Comparison of ENCODE assay signal across 9 cellular contexts in the genomic region with DNA sequence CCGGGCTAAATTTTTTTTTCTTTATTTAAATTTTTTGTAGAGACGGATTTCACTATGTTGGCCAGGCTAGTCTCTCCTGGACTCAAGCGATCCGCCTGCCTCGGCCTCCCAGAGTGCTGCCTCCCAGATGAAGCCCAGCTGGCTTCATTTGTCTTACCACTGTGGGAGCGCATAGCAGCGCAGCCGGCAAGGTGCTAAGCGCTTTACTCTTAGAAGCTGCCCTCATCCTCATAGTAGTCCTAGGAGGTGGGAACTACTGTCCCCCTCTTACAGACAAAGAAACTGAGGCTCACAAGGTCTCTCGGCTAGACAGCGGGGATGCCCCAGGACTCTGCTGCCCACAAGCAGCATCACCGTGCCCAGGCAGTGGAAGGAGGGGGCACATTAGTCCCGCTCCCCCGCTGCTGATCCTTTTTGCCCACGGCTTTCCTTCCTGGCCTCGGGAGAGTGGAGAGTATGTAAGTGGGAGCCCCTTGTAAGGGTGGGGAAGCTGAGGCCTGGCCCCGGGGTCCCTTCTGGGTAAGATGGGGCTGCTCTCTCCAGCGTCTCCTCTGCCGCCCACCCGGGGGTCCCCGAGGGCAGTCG. TPM values are rescaled to one million over a fixed set of nuclear protein-coding genes. Genes with fewer than 3 reads are reported as not detected.
A peak's percentile ranks its signal among the peaks of the same experiment; 100 is the strongest.
DNase-seq lines count a peak whose midpoint lies in the region; ATAC-seq, FAIRE-seq and TF ChIP-seq lines count a peak whose summit lies in the region.
"Had no signal": no experiment of that assay in that cellular context is flagged by ENCODE, and none has a peak within 500 bp of the region (broad histone marks: within the 10 kb centered on the region; RNA-seq: fewer than 3 reads in every experiment).

No MANE protein-coding gene starts in this region.

- no peak for TF ChIP-seq EP300 in SK-N-SH (IDR thresholded peaks at IDR 0.05; ENCODE audit: borderline replicate concordance in 1 of 2, low read depth in 1 of 2, low read length in 1 of 2)

- no peaks in the 10 kb centered on the region for H4K20me1 ChIP-seq in SK-N-SH (ENCODE audit: insufficient read depth)

- no peaks in the 10 kb centered on the region for H3K79me2 ChIP-seq in SK-N-SH (ENCODE audit: insufficient read depth)

- CTCF ChIA-PET in Caco-2 (lab: Charles Lee) (no interaction called here), SK-N-SH (lab: Yijun Ruan, JAX) (interaction anchor here (1.0 to 2.6 kb wide), 3 partner anchors 11 to 185 kb away, joined by 3 to 14 read pairs (median 5); no protein-coding TSS in a partner anchor)

- no peaks in the 10 kb centered on the region for H3K36me3 Mint-ChIP-seq in Caco-2 (ENCODE audit: insufficient read depth, unreplicated experiment)

- H3K4me3 Mint-ChIP-seq in Caco-2 (ENCODE audit: unreplicated experiment), result peak overlapping the region; percentile 74

- intact Hi-C loops in Caco-2 (cut with micrococcal nuclease; ENCODE audit: unreplicated experiment) (no loop called here), pancreas (cut with DNase I) (no loop called here)

- no peak overlapping the region for H3K27ac ChIP-seq in SK-N-SH (ENCODE audit: low read depth in 2 of 2, low read length in 1 of 2)
- H3K27ac ChIP-seq in pancreas, result peak overlapping the region in 1 of 4 donors; percentile 51

- no peak overlapping the region for H3K27ac Mint-ChIP-seq in Caco-2 (ENCODE audit: unreplicated experiment)

- WGBS in SK-N-SH (ENCODE audit: low lambda C conversion rate), result 26% methylated on average over 21 of the region's 22 CpGs
- 26 to 28% methylated on average over 22 of the region's 22 CpGs for WGBS in pancreas, 2 donors

- no peaks in the 10 kb centered on the region for H3K4me1 Mint-ChIP-seq in Caco-2 (ENCODE audit: low read depth, unreplicated experiment)

- H3K27me3 Mint-ChIP-seq in Caco-2 (ENCODE audit: insufficient read depth, unreplicated experiment), result no peaks in the 10 kb centered on the region

- H3K9me3 ChIP-seq in Caco-2 (no peaks in the 10 kb centered on the region), SK-N-SH (no peaks in the 10 kb centered on the region), pancreas (no peaks in the 10 kb centered on the region)

- DNase-seq in Caco-2 (no peak), SK-N-SH (peak; percentile 51), fibroblast of the aortic adventitia (ENCODE audit: low read depth) (no peak), pancreas (peak in 1 of 6 donors; percentile 58), GM12891 (ENCODE audit: insufficient read length, low spot score) (no peak), activated gamma-delta T cell (lab: John Stamatoyannopoulos, UW) (no peak), NCI-H446 (lab: John Stamatoyannopoulos, UW) (no peak)

- TF ChIP-seq RAD21 in SK-N-SH (IDR thresholded peaks at IDR 0.05; ENCODE audit: low read length), result no peak

- H3K9me3 Mint-ChIP-seq in Caco-2 (ENCODE audit: unreplicated experiment), result no peaks in the 10 kb centered on the region

- H2AFZ ChIP-seq in SK-N-SH (ENCODE audit: low read depth), result 0 out of 2 replicates have a peak overlapping the region, but pooled peaks have one; percentile 65

- H3K27me3 ChIP-seq in Caco-2 (replicated peaks; ENCODE audit: control insufficient read depth, insufficient read depth, low read length), result no peaks in the 10 kb centered on the region
- H3K27me3 ChIP-seq in SK-N-SH (ENCODE audit: insufficient read depth), result peaks cover 7% of the 10 kb centered on the region; the same call in 1 of the 2 replicates
- H3K27me3 ChIP-seq in pancreas, result no peaks in the 10 kb centered on the region

- TF ChIP-seq CTCF in Caco-2 (IDR thresholded peaks at IDR 0.05; ENCODE audit: insufficient read depth in 1 of 2, low read depth in 1 of 2, low read length in 1 of 2, severe bottlenecking in 1 of 2, unreplicated experiment in 1 of 2) (no peak), SK-N-SH (IDR thresholded peaks at IDR 0.05) (no peak), fibroblast of the aortic adventitia (IDR thresholded peaks at IDR 0.05; ENCODE audit: insufficient read depth, low read length) (no peak), pancreas (IDR thresholded peaks at IDR 0.05) (no peak)

- H3K9me2 ChIP-seq in SK-N-SH, result no peaks in the 10 kb centered on the region

- no peaks in the 10 kb centered on the region for H3K4me1 ChIP-seq in Caco-2
- peaks cover 0 to 11% of the 10 kb centered on the region in 2 experiments; a peak in 1 of 4 replicates for H3K4me1 ChIP-seq in SK-N-SH (ENCODE audit: control insufficient read depth in 1 of 2, insufficient read depth in 2 of 2, low read depth in 1 of 2, low read length in 1 of 2)
- H3K4me1 ChIP-seq in pancreas, result peaks cover 0 to 18% (median 9%) of the 10 kb centered on the region in 3 donors

- POLR2A ChIA-PET in Caco-2 (lab: Charles Lee) (no interaction called here), SK-N-SH (lab: Yijun Ruan, JAX) (no interaction called here)

- BruUV-seq in Caco-2 (replicated peaks; lab: Mats Ljungman, UMichigan), result no TSS peak

- ATAC-seq in pancreas (peak in 2 of 4 donors; percentile 1 to 5), GM19463 (IDR thresholded peaks at IDR 0.05; ENCODE audit: unreplicated experiment) (no peak)

- H3K36me3 ChIP-seq in Caco-2 (ENCODE audit: control insufficient read depth, insufficient read depth, low read length) (no peaks in the 10 kb centered on the region), SK-N-SH (replicated peaks in 1 of 2; ENCODE audit: control insufficient read depth in 1 of 2, insufficient read depth in 2 of 2, low read length in 1 of 2) (no peaks in the 10 kb centered on the region), pancreas (no peaks in the 10 kb centered on the region)

- no peak for FAIRE-seq in pancreas (lab: Jason Lieb, UNC)
- no peak for FAIRE-seq in GM12891 (lab: Jason Lieb, UNC)

- H3K4me3 ChIP-seq in Caco-2 (ENCODE audit: low read depth, low read length), result peak overlapping the region; percentile 46
- peak overlapping the region; percentile 58 to 73 for H3K4me3 ChIP-seq in SK-N-SH (ENCODE audit: low read depth in 2 of 2, low read length in 1 of 2)
- peak overlapping the region; percentile 73 for H3K4me3 ChIP-seq in fibroblast of the aortic adventitia (ENCODE audit: low read depth, low read length)
- peak overlapping the region; percentile 69 to 83 (median 80) for H3K4me3 ChIP-seq in pancreas

- peak overlapping the region; percentile 41; the same call in 1 of the 2 replicates for H3K9ac ChIP-seq in SK-N-SH

- H3K4me2 ChIP-seq in SK-N-SH, result peak overlapping the region; percentile 92

- no peak for TF ChIP-seq POLR2A in GM12891 (IDR thresholded peaks at IDR 0.05; ENCODE audit: low read depth, low read length)

- H3F3A ChIP-seq in SK-N-SH (replicated peaks; ENCODE audit: insufficient read depth), result no peaks in the 10 kb centered on the region

TF ChIP-seq in SK-N-SH, 30 proteins besides CTCF, POLR2A, EP300 and RAD21:
- TF ChIP-seq MXI1 (IDR thresholded peaks at IDR 0.05; ENCODE audit: low read depth, low read length) (no peak), TCF12 (IDR thresholded peaks at IDR 0.05) (no peak), EZH2phosphoT487 (IDR thresholded peaks at IDR 0.05; ENCODE audit: borderline replicate concordance, low read depth) (no peak), SIN3A (IDR thresholded peaks at IDR 0.05; ENCODE audit: borderline replicate concordance, low read depth, low read length) (no peak), MEF2A (IDR thresholded peaks at IDR 0.05; ENCODE audit: borderline replicate concordance, low read depth) (no peak), GATA2 (CRISPR knock-in tag; IDR thresholded peaks at IDR 0.05) (no peak), POLR2AphosphoS5 (IDR thresholded peaks at IDR 0.05; ENCODE audit: low read depth, low read length) (no peak)

TF ChIP-seq in GM12891, 5 proteins besides CTCF, POLR2A, EP300 and RAD21:
- TF ChIP-seq POLR2AphosphoS5 (IDR thresholded peaks at IDR 0.05; ENCODE audit: low read depth, low read length) (no peak), SPI1 (IDR thresholded peaks at IDR 0.05; ENCODE audit: low read depth, low read length) (no peak), PAX5 (IDR thresholded peaks at IDR 0.05; ENCODE audit: insufficient read depth, low read length, severe bottlenecking) (no peak), POU2F2 (IDR thresholded peaks at IDR 0.05; ENCODE audit: low read depth, low read length) (no peak), TAF1 (IDR thresholded peaks at IDR 0.05; ENCODE audit: low read depth, low read length) (no peak)

RNA-seq across cellular contexts. Expression of a gene that starts 0.7 kb away (rescaled TPM):
- total RNA-seq in Caco-2 (2022), result 48.1 and 50.1 TPM in 2 replicates
- polyA plus RNA-seq in SK-N-SH (2012; rRNA removed), result 54.5 and 66.6 TPM in 2 replicates
- 26.6 and 45.6 TPM in 2 replicates for polyA plus RNA-seq in SK-N-SH (2012; cell fraction: cytosol; rRNA removed)
- 21.9 and 32.8 TPM in 2 replicates for polyA plus RNA-seq in SK-N-SH (2012; cell fraction: nucleus; rRNA removed)
- total RNA-seq in fibroblast of the aortic adventitia (ENCODE audit: low replicate concordance), result 33.1 and 38.4 TPM in 2 replicates
- total RNA-seq in pancreas, result 10 to 100 TPM; 11.9 to 37.0 (median 16.4) TPM
- 10 to 100 TPM; 31.6 to 39.5 TPM for polyA plus RNA-seq in pancreas
- 0.49 TPM for polyA plus RNA-seq in GM12891 (2012; ENCODE audit: low read depth, missing spikeins)

RNA-seq across cellular contexts. Expression of a gene that starts 14.2 kb away (rescaled TPM):
- total RNA-seq in Caco-2 (2022) (0.53 TPM in 1 of 2 replicates, not detected in the other), fibroblast of the aortic adventitia (ENCODE audit: low replicate concordance) (0.49 TPM in 1 of 2 replicates, not detected in the other), pancreas (under 1 TPM in 5 of 6 donors, not detected in 1; 0.16 to 0.49 (median 0.47) TPM)
- polyA plus RNA-seq in SK-N-SH (2012; rRNA removed) (not detected in 2 replicates), pancreas (1 to 10 TPM; 1.1 to 5.2 TPM)
- polyA plus RNA-seq in SK-N-SH (2012; cell fraction: cytosol; rRNA removed), result 0.01 and 0.14 TPM in 2 replicates
- polyA plus RNA-seq in SK-N-SH (2012; cell fraction: nucleus; rRNA removed), result 0.14 and 0.27 TPM in 2 replicates
- polyA plus RNA-seq in GM12891 (2012; ENCODE audit: low read depth, missing spikeins), result not detected
- total RNA-seq: T-helper 1 cell treated with Interleukin-12 subunit alpha and Interleukin-12 subunit beta and Interleukin-4 antibody, amounts not matched to agents 30 ng/mL and 1 ng/mL, for 36 hours had no signal

RNA-seq across cellular contexts. Expression of a gene that starts 29.8 kb away (rescaled TPM):
- 0.67 and 1.1 TPM in 2 replicates for total RNA-seq in Caco-2 (2022)
- 0.59 and 0.94 TPM in 2 replicates for polyA plus RNA-seq in SK-N-SH (2012; rRNA removed)
- polyA plus RNA-seq in SK-N-SH (2012; cell fraction: cytosol; rRNA removed), result 0.66 and 1.00 TPM in 2 replicates
- polyA plus RNA-seq in SK-N-SH (2012; cell fraction: nucleus; rRNA removed), result 2.2 and 2.5 TPM in 2 replicates
- total RNA-seq in fibroblast of the aortic adventitia (ENCODE audit: low replicate concordance), result 0.41 and 0.99 TPM in 2 replicates
- under 1 TPM; 0.28 to 0.89 (median 0.59) TPM for total RNA-seq in pancreas
- polyA plus RNA-seq in pancreas, result 1 to 10 TPM; 1.8 to 3.1 TPM
- 0.18 TPM for polyA plus RNA-seq in GM12891 (2012; ENCODE audit: low read depth, missing spikeins)
- total RNA-seq: T-helper 1 cell treated with Interleukin-12 subunit alpha and Interleukin-12 subunit beta and Interleukin-4 antibody, amounts not matched to agents 30 ng/mL and 1 ng/mL, for 36 hours had no signal
